In the genomic region with DNA sequence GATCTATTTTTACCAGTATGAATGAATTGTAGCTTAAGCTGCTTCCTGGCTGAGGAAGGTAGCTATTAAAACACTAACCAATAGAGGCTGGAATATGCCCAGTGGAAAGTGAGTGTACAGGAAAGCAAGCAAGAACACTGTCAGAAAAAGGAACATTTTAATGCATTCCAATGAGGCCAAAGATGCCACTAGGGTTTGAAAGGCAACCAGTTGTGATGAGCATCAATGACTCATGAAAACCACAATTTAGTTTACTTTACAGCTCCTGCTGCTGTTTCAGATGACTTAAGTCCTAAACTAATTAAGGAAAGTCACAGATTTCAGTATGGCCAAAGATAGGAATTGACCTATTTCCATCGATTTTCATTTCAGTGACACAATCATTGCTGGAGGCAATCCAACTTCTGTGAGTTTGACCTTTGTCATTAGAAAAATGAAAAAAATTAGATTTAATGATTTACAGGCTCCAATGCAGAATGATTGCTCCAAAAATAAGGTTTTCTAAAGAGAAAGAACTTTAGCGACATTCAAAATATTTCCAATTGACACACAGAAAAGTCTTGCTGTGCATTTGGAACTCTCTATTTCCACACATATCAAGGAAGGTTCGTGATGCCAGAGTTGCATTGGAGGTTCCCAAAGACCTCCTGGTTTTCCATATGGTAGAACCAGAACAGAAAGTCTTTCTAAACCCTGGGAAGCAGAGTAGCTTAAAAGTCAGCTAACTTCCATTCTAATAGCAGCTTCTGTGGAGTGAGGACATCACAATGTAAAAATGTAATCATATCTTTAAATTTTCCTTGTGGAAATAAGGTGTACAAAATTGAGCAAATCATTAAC, we compare ENCODE assay signal across 8 cellular contexts.
DNase-seq lines count a peak whose midpoint lies in the region; FAIRE-seq lines count a peak whose summit lies in the region.

No MANE protein-coding gene starts in this region.

- no peak overlapping the region for H2AFZ ChIP-seq in GM23248

- H3K4me3 ChIP-seq in GM23248 (peak overlapping the region; percentile 60), small intestine (ENCODE audit: low read depth in 1 of 2, low read length in 2 of 2) (no peak overlapping the region)

- H3K4me2 ChIP-seq in GM23248 (ENCODE audit: unreplicated experiment) = peak overlapping the region; percentile 79

- WGBS in GM23248 (ENCODE audit: low coverage in 1 of 2, low lambda C conversion rate in 2 of 2, missing lambda C conversion rate in 2 of 2), 2 experiments = 2 to 7% methylated on average over 3 of the region's 3 CpGs
- WGBS in small intestine, 3 donors = 40 to 53% (median 45%) methylated on average over 3 of the region's 3 CpGs

- DNase-seq in GM23248 (peak; percentile 95), RPMI7951 (ENCODE audit: low read depth) (peak; percentile 99), fibroblast of gingiva (ENCODE audit: low read depth) (peak; percentile 96), small intestine (peak; percentile 34), NCI-H1436 (lab: John Stamatoyannopoulos, UW) (no peak), T-helper 1 cell (no peak)
- no peak for DNase-seq in stimulated activated CD4-positive, alpha-beta T cell treated with anti-CD3 and anti-CD28 coated beads, Interleukin-15, amount 100 ng/mL, for 24 hours
- DNase-seq in activated CD8-positive, alpha-beta memory T cell treated with anti-CD3 and anti-CD28 coated beads, Interleukin-2, amount 50 U/mL, for 48 hours = no peak

- H3K9me2 ChIP-seq in GM23248 (ENCODE audit: insufficient read depth) = no peaks in the 10 kb centered on the region; the same call in 1 of the 2 replicates

- H3K36me3 ChIP-seq in GM23248 (ENCODE audit: low read depth) = no peaks in the 10 kb centered on the region
- H3K36me3 ChIP-seq in small intestine (ENCODE audit: control insufficient read depth in 2 of 2, insufficient read depth in 2 of 2, low read length in 2 of 2) = no peaks in the 10 kb centered on the region

- H3K27ac ChIP-seq in GM23248 = peak overlapping the region; percentile 53
- H3K27ac ChIP-seq in small intestine (ENCODE audit: low read depth in 1 of 2, low read length in 1 of 2) = no peak overlapping the region

- peaks cover 23% of the 10 kb centered on the region for H3F3A ChIP-seq in GM23248 (ENCODE audit: insufficient read depth)

- H3K27me3 ChIP-seq in GM23248 (replicated peaks; ENCODE audit: insufficient read depth) = no peaks in the 10 kb centered on the region
- H3K27me3 ChIP-seq in small intestine (ENCODE audit: control insufficient read depth in 2 of 2, insufficient read depth in 2 of 2, low read length in 2 of 2) = no peaks in the 10 kb centered on the region

- H3K4me1 ChIP-seq in GM23248 (ENCODE audit: insufficient read depth) (peaks cover 49% of the 10 kb centered on the region), small intestine (ENCODE audit: control insufficient read depth in 2 of 2, insufficient read depth in 1 of 2, low read depth in 1 of 2, low read length in 1 of 2) (peaks cover 0 to 2% of the 10 kb centered on the region in 2 donors)

- H3K9me3 ChIP-seq in GM23248 (ENCODE audit: low read depth) = no peaks in the 10 kb centered on the region
- H3K9me3 ChIP-seq in small intestine (ENCODE audit: control insufficient read depth, low read depth) = no peaks in the 10 kb centered on the region

- H3K79me2 ChIP-seq in GM23248 (ENCODE audit: insufficient read depth) = no peaks in the 10 kb centered on the region

- no peak overlapping the region for H3K9ac ChIP-seq in GM23248

- in situ Hi-C loops in GM23248 (cut with MboI) = no loop called here

- no peaks in the 10 kb centered on the region for H4K20me1 ChIP-seq in GM23248 (ENCODE audit: insufficient read depth)

- no peak for FAIRE-seq in small intestine (lab: Jason Lieb, UNC)

Comparison
In these comparisons a context has a peak if more than half of its experiments do, and no peak if none do; other contexts are left out.
1. DNase-seq: peak in GM23248 (single experiment), RPMI7951 (single experiment), fibroblast of gingiva (single experiment) and small intestine (single experiment); none in NCI-H1436 (single experiment), stimulated activated CD4-positive, alpha-beta T cell treated with anti-CD3 and anti-CD28 coated beads, Interleukin-15, amount 100 ng/mL, for 24 hours (single experiment), activated CD8-positive, alpha-beta memory T cell treated with anti-CD3 and anti-CD28 coated beads, Interleukin-2, amount 50 U/mL, for 48 hours (single experiment) and T-helper 1 cell (0 of 5).